ENCODE assay signal across 1 cellular context in the genomic region with DNA sequence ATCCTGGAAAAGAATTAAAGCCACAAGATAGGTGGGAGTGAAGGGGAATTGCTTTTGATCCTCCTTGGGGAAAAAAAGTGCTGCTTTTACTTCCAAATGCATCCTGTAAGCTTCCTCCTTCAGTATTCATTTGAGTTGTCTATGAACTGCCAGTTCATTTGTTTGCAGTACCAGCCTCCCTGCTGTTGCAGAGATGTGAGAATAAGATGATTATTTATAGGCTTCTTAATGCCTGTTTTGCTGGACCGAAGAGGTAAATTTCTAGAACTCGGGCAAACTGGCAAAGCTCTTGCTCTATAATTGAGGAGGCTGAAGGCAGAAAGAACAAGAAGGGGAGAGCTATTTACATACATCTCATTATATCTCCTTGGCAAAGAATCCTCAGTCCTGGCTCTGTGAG.
TF ChIP-seq lines count a peak whose summit lies in the region.

No MANE protein-coding gene starts in this region.

TF ChIP-seq in GM23338, 12 proteins besides CTCF, POLR2A, EP300 and RAD21:
- TF ChIP-seq, protein P1, sequence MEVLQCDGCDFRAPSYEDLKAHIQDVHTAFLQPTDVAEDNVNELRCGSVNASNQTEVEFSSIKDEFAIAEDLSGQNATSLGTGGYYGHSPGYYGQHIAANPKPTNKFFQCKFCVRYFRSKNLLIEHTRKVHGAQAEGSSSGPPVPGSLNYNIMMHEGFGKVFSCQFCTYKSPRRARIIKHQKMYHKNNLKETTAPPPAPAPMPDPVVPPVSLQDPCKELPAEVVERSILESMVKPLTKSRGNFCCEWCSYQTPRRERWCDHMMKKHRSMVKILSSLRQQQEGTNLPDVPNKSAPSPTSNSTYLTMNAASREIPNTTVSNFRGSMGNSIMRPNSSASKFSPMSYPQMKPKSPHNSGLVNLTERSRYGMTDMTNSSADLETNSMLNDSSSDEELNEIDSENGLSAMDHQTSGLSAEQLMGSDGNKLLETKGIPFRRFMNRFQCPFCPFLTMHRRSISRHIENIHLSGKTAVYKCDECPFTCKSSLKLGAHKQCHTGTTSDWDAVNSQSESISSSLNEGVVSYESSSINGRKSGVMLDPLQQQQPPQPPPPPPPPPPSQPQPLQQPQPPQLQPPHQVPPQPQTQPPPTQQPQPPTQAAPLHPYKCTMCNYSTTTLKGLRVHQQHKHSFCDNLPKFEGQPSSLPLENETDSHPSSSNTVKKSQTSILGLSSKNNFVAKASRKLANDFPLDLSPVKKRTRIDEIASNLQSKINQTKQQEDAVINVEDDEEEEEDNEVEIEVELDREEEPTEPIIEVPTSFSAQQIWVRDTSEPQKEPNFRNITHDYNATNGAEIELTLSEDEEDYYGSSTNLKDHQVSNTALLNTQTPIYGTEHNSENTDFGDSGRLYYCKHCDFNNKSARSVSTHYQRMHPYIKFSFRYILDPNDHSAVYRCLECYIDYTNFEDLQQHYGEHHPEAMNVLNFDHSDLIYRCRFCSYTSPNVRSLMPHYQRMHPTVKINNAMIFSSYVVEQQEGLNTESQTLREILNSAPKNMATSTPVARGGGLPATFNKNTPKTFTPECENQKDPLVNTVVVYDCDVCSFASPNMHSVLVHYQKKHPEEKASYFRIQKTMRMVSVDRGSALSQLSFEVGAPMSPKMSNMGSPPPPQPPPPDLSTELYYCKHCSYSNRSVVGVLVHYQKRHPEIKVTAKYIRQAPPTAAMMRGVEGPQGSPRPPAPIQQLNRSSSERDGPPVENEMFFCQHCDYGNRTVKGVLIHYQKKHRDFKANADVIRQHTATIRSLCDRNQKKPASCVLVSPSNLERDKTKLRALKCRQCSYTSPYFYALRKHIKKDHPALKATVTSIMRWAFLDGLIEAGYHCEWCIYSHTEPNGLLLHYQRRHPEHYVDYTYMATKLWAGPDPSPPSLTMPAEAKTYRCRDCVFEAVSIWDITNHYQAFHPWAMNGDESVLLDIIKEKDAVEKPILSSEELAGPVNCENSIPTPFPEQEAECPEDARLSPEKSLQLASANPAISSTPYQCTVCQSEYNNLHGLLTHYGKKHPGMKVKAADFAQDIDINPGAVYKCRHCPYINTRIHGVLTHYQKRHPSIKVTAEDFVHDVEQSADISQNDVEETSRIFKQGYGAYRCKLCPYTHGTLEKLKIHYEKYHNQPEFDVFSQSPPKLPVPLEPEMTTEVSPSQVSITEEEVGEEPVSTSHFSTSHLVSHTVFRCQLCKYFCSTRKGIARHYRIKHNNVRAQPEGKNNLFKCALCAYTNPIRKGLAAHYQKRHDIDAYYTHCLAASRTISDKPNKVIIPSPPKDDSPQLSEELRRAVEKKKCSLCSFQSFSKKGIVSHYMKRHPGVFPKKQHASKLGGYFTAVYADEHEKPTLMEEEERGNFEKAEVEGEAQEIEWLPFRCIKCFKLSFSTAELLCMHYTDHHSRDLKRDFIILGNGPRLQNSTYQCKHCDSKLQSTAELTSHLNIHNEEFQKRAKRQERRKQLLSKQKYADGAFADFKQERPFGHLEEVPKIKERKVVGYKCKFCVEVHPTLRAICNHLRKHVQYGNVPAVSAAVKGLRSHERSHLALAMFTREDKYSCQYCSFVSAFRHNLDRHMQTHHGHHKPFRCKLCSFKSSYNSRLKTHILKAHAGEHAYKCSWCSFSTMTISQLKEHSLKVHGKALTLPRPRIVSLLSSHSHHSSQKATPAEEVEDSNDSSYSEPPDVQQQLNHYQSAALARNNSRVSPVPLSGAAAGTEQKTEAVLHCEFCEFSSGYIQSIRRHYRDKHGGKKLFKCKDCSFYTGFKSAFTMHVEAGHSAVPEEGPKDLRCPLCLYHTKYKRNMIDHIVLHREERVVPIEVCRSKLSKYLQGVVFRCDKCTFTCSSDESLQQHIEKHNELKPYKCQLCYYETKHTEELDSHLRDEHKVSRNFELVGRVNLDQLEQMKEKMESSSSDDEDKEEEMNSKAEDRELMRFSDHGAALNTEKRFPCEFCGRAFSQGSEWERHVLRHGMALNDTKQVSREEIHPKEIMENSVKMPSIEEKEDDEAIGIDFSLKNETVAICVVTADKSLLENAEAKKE (CRISPR knock-in tag; IDR thresholded peaks at IDR 0.05), result no peak
